10 cellular contexts compared by ENCODE assay signal in the genomic region with DNA sequence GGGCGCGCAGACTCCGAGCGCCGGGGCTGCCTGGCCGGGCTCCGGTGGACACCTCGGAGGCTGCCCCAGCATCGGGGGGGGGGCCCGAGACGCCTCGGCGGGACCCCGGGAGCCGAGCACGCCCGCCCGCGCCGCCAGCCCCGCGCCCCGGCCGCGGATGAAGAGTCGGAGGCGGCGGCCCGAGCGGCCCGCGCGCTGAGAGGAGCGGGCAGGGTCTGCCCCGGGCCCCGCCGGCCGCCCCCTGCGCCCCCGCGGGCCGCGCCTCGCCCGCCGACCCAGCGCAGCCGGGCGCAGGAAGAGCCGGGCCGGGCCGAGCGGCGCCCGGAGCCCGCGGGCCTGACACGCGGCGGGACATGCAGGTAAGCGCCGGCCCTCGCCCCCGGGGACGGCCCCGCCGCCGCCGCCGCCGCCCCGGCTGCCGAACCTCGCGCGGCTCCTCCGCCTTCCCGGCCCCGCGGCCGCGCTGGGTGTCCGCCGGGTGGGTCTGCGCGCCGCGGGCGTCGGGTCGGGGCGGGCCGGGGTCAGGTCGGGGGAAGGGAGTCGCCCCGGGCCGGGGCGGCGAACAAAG.
DNase-seq lines count a peak whose midpoint lies in the region; ATAC-seq, FAIRE-seq and TF ChIP-seq lines count a peak whose summit lies in the region.
"Had no signal": no experiment of that assay in that cellular context is flagged by ENCODE, and none has a peak within 500 bp of the region (broad histone marks: within the 10 kb centered on the region; RNA-seq: fewer than 3 reads in every experiment).

No MANE protein-coding gene starts in this region.

- POLR2A ChIA-PET in GM12878 (lab: Charles Lee) = no interaction called here

- H3K27me3 ChIP-seq in GM12878 (replicated peaks in 1 of 2; ENCODE audit: control insufficient read depth in 2 of 2, insufficient read depth in 2 of 2, low read length in 1 of 2) = peaks cover 0 to 5% of the 10 kb centered on the region in 2 experiments; a peak in 1 of 4 replicates
- peaks cover 26 to 98% of the 10 kb centered on the region in 2 donors for H3K27me3 ChIP-seq in left lung
- peaks cover 0 to 22% of the 10 kb centered on the region in 2 donors for H3K27me3 ChIP-seq in tibial artery

- no peak for FAIRE-seq in GM12878 (lab: Jason Lieb, UNC)

- H3K9me3 ChIP-seq in GM12878 (replicated peaks; ENCODE audit: control insufficient read depth, insufficient read depth, low read length) (no peaks in the 10 kb centered on the region), left lung (no peaks in the 10 kb centered on the region), tibial artery (no peaks in the 10 kb centered on the region)

- peak overlapping the region; percentile 59; the same call in 1 of the 2 replicates for H3K4me2 ChIP-seq in GM12878 (ENCODE audit: control insufficient read depth, insufficient read depth)

- CTCF ChIA-PET in GM12878 (lab: Yijun Ruan, JAX) = interaction anchor here (1.0 to 5.4 kb wide), 5 partner anchors 11 to 412 kb away, joined by 3 to 55 read pairs (median 9); no protein-coding TSS in a partner anchor

- SMC1A ChIA-PET in GM12878 (lab: Charles Lee; ENCODE audit: uncharacterized antibody, unreplicated experiment) = interaction anchor here (0.7 to 5.6 kb wide), 3 partner anchors 13 to 413 kb away, joined by 3 to 31 read pairs (median 3); no protein-coding TSS in a partner anchor

- H3K4me3 ChIP-seq in GM12878 (peak overlapping the region; percentile 78), left lung (peak overlapping the region; percentile 25 to 38), tibial artery (peak overlapping the region; percentile 55 to 64)

- no peak for TF ChIP-seq EP300 in GM12878 (IDR thresholded peaks at IDR 0.05; ENCODE audit: borderline replicate concordance in 1 of 2, control insufficient read depth in 1 of 2, low read depth in 2 of 2, low read length in 2 of 2)

- no peak for TF ChIP-seq CTCF in GM12878 (IDR thresholded peaks at IDR 0.05 in 2 of 3, conservative IDR thresholded peaks at IDR 0.05 in 1 of 3; ENCODE audit: control insufficient read depth in 2 of 3, extremely low read depth in 1 of 3, insufficient read depth in 1 of 3, low read depth in 3 of 3, low read length in 3 of 3)
- TF ChIP-seq CTCF in left lung (IDR thresholded peaks at IDR 0.05) = no peak
- no peak for TF ChIP-seq CTCF in tibial artery (IDR thresholded peaks at IDR 0.05)

- H3K4me1 ChIP-seq in GM12878 (ENCODE audit: control insufficient read depth, insufficient read depth, low read length) = peaks cover 37% of the 10 kb centered on the region
- peaks cover 0 to 34% of the 10 kb centered on the region in 2 donors for H3K4me1 ChIP-seq in left lung
- peaks cover 0 to 29% (median 19%) of the 10 kb centered on the region in 4 donors for H3K4me1 ChIP-seq in tibial artery

- H3K9ac ChIP-seq in GM12878 (ENCODE audit: control insufficient read depth, insufficient read depth, low read length) = peak overlapping the region; percentile 66

- no peaks in the 10 kb centered on the region for H3K36me3 Mint-ChIP-seq in activated T-cell treated with anti-CD3 and anti-CD28 coated beads, Interleukin-2, amount 50 U/mL, for 24 hours (ENCODE audit: low read depth)
- no peaks in the 10 kb centered on the region for H3K36me3 Mint-ChIP-seq in stimulated activated memory B cell treated with anti-CD40 and anti-IgM and Interleukin-4, amounts not matched to agents 10 μg/mL and 1 μg/mL and 100 μg/mL, for 72 hours
- H3K36me3 Mint-ChIP-seq: CD4-positive, alpha-beta memory T cell had no signal

- H3K27ac ChIP-seq in GM12878 (ENCODE audit: control insufficient read depth, insufficient read depth) = no peak overlapping the region
- H3K27ac ChIP-seq in left lung = no peak overlapping the region
- H3K27ac ChIP-seq in tibial artery = peak overlapping the region; percentile 8 to 38

- H3K36me3 ChIP-seq in GM12878 (ENCODE audit: control insufficient read depth in 2 of 2, insufficient read depth in 2 of 2, low read length in 1 of 2) (no peaks in the 10 kb centered on the region), left lung (no peaks in the 10 kb centered on the region), tibial artery (no peaks in the 10 kb centered on the region)

- no peaks in the 10 kb centered on the region for H3K9me3 Mint-ChIP-seq in activated T-cell treated with anti-CD3 and anti-CD28 coated beads, Interleukin-2, amount 50 U/mL, for 24 hours
- H3K9me3 Mint-ChIP-seq in stimulated activated memory B cell treated with anti-CD40 and anti-IgM and Interleukin-4, amounts not matched to agents 10 μg/mL and 1 μg/mL and 100 μg/mL, for 72 hours = no peaks in the 10 kb centered on the region
- H3K9me3 Mint-ChIP-seq: CD4-positive, alpha-beta memory T cell had no signal

- no peak for TF ChIP-seq RAD21 in GM12878 (IDR thresholded peaks at IDR 0.05; ENCODE audit: insufficient read depth, low read depth, low read length)

- H4K20me1 ChIP-seq in GM12878 (ENCODE audit: control insufficient read depth, insufficient read depth) = no peaks in the 10 kb centered on the region

- peaks cover 37% of the 10 kb centered on the region for H3K4me1 Mint-ChIP-seq in activated T-cell treated with anti-CD3 and anti-CD28 coated beads, Interleukin-2, amount 50 U/mL, for 24 hours (ENCODE audit: low read depth)
- H3K4me1 Mint-ChIP-seq in stimulated activated memory B cell treated with anti-CD40 and anti-IgM and Interleukin-4, amounts not matched to agents 10 μg/mL and 1 μg/mL and 100 μg/mL, for 72 hours = peaks cover 45% of the 10 kb centered on the region

- intact Hi-C loops in GM12878 (cut with micrococcal nuclease; ENCODE audit: unreplicated experiment) = loop anchor here (5.0 kb wide), 2 partner anchors 108 to 413 kb away; no protein-coding TSS in a partner anchor
- intact Hi-C loops in left lung (cut with DNase I) = no loop called here
- intact Hi-C loops in tibial artery (cut with DNase I; ENCODE audit: low total_unique reads) = no loop called here

- 0% methylated on average over 7 of the region's 99 CpGs for WGBS in GM12878 (ENCODE audit: insufficient coverage, insufficient replicate concordance, low lambda C conversion rate, missing lambda C conversion rate)

- TF ChIP-seq POLR2A in GM12878 (IDR thresholded peaks at IDR 0.05; ENCODE audit: low read depth, low read length) = no peak

- ATAC-seq in GM12878 = no peak
- ATAC-seq in left lung = no peak
- ATAC-seq in stimulated activated memory B cell treated with anti-CD40 and anti-IgM and Interleukin-4, amounts not matched to agents 10 μg/mL and 1 μg/mL and 100 μg/mL, for 72 hours = no peak

- peaks cover 37% of the 10 kb centered on the region for H3K79me2 ChIP-seq in GM12878 (ENCODE audit: control insufficient read depth, insufficient read depth, low read length)

- no peak overlapping the region for H3K4me3 Mint-ChIP-seq in activated T-cell treated with anti-CD3 and anti-CD28 coated beads, Interleukin-2, amount 50 U/mL, for 24 hours
- H3K4me3 Mint-ChIP-seq in stimulated activated memory B cell treated with anti-CD40 and anti-IgM and Interleukin-4, amounts not matched to agents 10 μg/mL and 1 μg/mL and 100 μg/mL, for 72 hours = no peak overlapping the region

- BruUV-seq in GM12878 (replicated peaks; lab: Mats Ljungman, UMichigan) = no TSS peak

- in situ Hi-C loops in GM12878 (cut with MboI) = no loop called here

- no peak overlapping the region for H3K27ac Mint-ChIP-seq in activated T-cell treated with anti-CD3 and anti-CD28 coated beads, Interleukin-2, amount 50 U/mL, for 24 hours
- no peak overlapping the region for H3K27ac Mint-ChIP-seq in stimulated activated memory B cell treated with anti-CD40 and anti-IgM and Interleukin-4, amounts not matched to agents 10 μg/mL and 1 μg/mL and 100 μg/mL, for 72 hours
- H3K27ac Mint-ChIP-seq: CD4-positive, alpha-beta memory T cell had no signal

- peaks cover 72% of the 10 kb centered on the region for H3K27me3 Mint-ChIP-seq in activated T-cell treated with anti-CD3 and anti-CD28 coated beads, Interleukin-2, amount 50 U/mL, for 24 hours
- H3K27me3 Mint-ChIP-seq in stimulated activated memory B cell treated with anti-CD40 and anti-IgM and Interleukin-4, amounts not matched to agents 10 μg/mL and 1 μg/mL and 100 μg/mL, for 72 hours = peaks cover 66% of the 10 kb centered on the region

- DNase-seq in activated T-cell treated with anti-CD3 and anti-CD28 coated beads, Interleukin-2, amount 50 U/mL, for 24 hours = peak; percentile 40
- DNase-seq in activated T-cell treated with anti-CD3 and anti-CD28 coated beads for 4 hours (no peak), GM12878 (ENCODE audit: low read depth, low spot score) (no peak), left lung (no peak), tibial artery (peak in 1 of 2 donors; percentile 35), SKM-1 (lab: John Stamatoyannopoulos, UW; ENCODE audit: unreplicated experiment) (no peak), NOMO-1 treated with dmso at 0.1 percent for 144 hours (lab: John Stamatoyannopoulos, UW; ENCODE audit: unreplicated experiment) (no peak)
- DNase-seq: NCI-H1048 had no signal

- H2AFZ ChIP-seq in GM12878 (ENCODE audit: control insufficient read depth, low read depth, low read length) = peak overlapping the region; percentile 50

- RAD21 ChIA-PET in GM12878 (lab: Charles Lee; ENCODE audit: unreplicated experiment) = interaction anchor here (5.8 to 6.3 kb wide), 2 partner anchors 52 to 412 kb away, joined by 33 to 55 read pairs; no protein-coding TSS in a partner anchor

TF ChIP-seq in GM12878, 131 proteins besides CTCF, POLR2A, EP300 and RAD21:
- TF ChIP-seq IKZF1 (conservative IDR thresholded peaks at IDR 0.05) (peak; percentile 5; the same call in 1 of the 2 replicates), DPF2 (IDR thresholded peaks at IDR 0.05) (0 out of 2 replicates have a peak, but pooled peaks have one; percentile 8), MXI1 (IDR thresholded peaks at IDR 0.05; ENCODE audit: low read depth, low read length) (no peak)
- TF ChIP-seq, protein P1, sequence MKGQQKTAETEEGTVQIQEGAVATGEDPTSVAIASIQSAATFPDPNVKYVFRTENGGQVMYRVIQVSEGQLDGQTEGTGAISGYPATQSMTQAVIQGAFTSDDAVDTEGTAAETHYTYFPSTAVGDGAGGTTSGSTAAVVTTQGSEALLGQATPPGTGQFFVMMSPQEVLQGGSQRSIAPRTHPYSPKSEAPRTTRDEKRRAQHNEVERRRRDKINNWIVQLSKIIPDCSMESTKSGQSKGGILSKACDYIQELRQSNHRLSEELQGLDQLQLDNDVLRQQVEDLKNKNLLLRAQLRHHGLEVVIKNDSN (IDR thresholded peaks at IDR 0.05; ENCODE audit: borderline replicate concordance, extremely low read length, insufficient read depth, low read depth, low read length) = no peak

Comparison
In these comparisons a context has a peak if more than half of its experiments do, and no peak if none do; other contexts are left out.
1. H3K27ac ChIP-seq: peak in tibial artery (2 of 2); none in GM12878 (single experiment) and left lung (0 of 2).
2. Peak in every context shown above with its lines, with median percentiles within 50 percentile points of each other: H3K4me3 ChIP-seq.